1 cellular context compared by ENCODE assay signal in genomic region chr1:27027575-27028250, GRCh38.
TF ChIP-seq lines count a peak whose summit lies in the region.

No MANE protein-coding gene starts in this region.

TF ChIP-seq in K562, 482 proteins besides CTCF, POLR2A, EP300 and RAD21 (continued from another document and continues in another):
- TF ChIP-seq ARID3A (IDR thresholded peaks at IDR 0.05; ENCODE audit: borderline replicate concordance, low read depth, low read length), result peak; percentile 25; the same call in 1 of the 2 replicates
- TF ChIP-seq CLOCK (CRISPR knock-in tag; IDR thresholded peaks at IDR 0.05; ENCODE audit: borderline replicate concordance), result no peak
- TF ChIP-seq CHD4 (IDR thresholded peaks at IDR 0.05; ENCODE audit: insufficient read depth, insufficient replicate concordance, low read depth, low read length, poor library complexity, severe bottlenecking), result peak; percentile 9
- TF ChIP-seq TCF7 (IDR thresholded peaks at IDR 0.05; ENCODE audit: borderline replicate concordance), result no peak
- TF ChIP-seq ZFX (CRISPR knock-in tag; IDR thresholded peaks at IDR 0.05), result peak; percentile 22; the same call in 1 of the 2 replicates
- no peak for TF ChIP-seq PHF21A (IDR thresholded peaks at IDR 0.05; ENCODE audit: borderline replicate concordance, low read depth)
- no peak for TF ChIP-seq CEBPG (CRISPR knock-in tag; IDR thresholded peaks at IDR 0.05)
- no peak for TF ChIP-seq CEBPG (tag; conservative IDR thresholded peaks at IDR 0.05 in 1 of 2, IDR thresholded peaks at IDR 0.05 in 1 of 2)
- no peak for TF ChIP-seq DNMT1 (IDR thresholded peaks at IDR 0.05)
- peak; percentile 42; the same call in 1 of the 2 replicates for TF ChIP-seq TEAD2 (tag; IDR thresholded peaks at IDR 0.05)
- no peak for TF ChIP-seq ZNF232 (CRISPR knock-in tag; IDR thresholded peaks at IDR 0.05)
- peak; percentile 1; the same call in 1 of the 2 replicates for TF ChIP-seq CREB3L1 (IDR thresholded peaks at IDR 0.05; ENCODE audit: borderline replicate concordance, low read depth)
- TF ChIP-seq TFAP4 (CRISPR knock-in tag; IDR thresholded peaks at IDR 0.05; ENCODE audit: borderline replicate concordance), result peak; percentile 44; the same call in 1 of the 2 replicates
- TF ChIP-seq PKNOX1 (IDR thresholded peaks at IDR 0.05), result no peak
- TF ChIP-seq BRCA1 (IDR thresholded peaks at IDR 0.05), result no peak
- TF ChIP-seq BRCA1 (CRISPR knock-in tag; IDR thresholded peaks at IDR 0.05), result no peak
- TF ChIP-seq CSDE1 (IDR thresholded peaks at IDR 0.05), result 0 out of 4 replicates have a peak, but pooled peaks of 1 of the 2 experiments have one; percentile 13
- no peak for TF ChIP-seq HDAC1 (IDR thresholded peaks at IDR 0.05)
- no peak for TF ChIP-seq MXD1 (CRISPR knock-in tag; IDR thresholded peaks at IDR 0.05; ENCODE audit: borderline replicate concordance, poor library complexity, severe bottlenecking)
- no peak for TF ChIP-seq ZNF398 (CRISPR knock-in tag; IDR thresholded peaks at IDR 0.05)
- TF ChIP-seq UBTF (IDR thresholded peaks at IDR 0.05; ENCODE audit: borderline replicate concordance in 1 of 2, low read depth in 2 of 2, low read length in 2 of 2), result peak in 1 of 2 experiments; percentile 63; a peak in 1 of 4 replicates
- peak in 1 of 3 experiments; percentile 39; a peak in 1 of 6 replicates for TF ChIP-seq ZBTB11 (CRISPR knock-in tag; IDR thresholded peaks at IDR 0.05)
- no peak for TF ChIP-seq ZNF197 (CRISPR knock-in tag; IDR thresholded peaks at IDR 0.05; ENCODE audit: low read depth)
- TF ChIP-seq ZNF395 (CRISPR knock-in tag; IDR thresholded peaks at IDR 0.05), result peak; percentile 47; the same call in 1 of the 2 replicates
- no peak for TF ChIP-seq MYC (IDR thresholded peaks at IDR 0.05; ENCODE audit: low read depth, low read length)
- TF ChIP-seq MYC (CRISPR knock-in tag; IDR thresholded peaks at IDR 0.05; ENCODE audit: borderline replicate concordance, low read depth), result 0 out of 2 replicates have a peak, but pooled peaks have one; percentile 6
- no peak for TF ChIP-seq HSF4 (CRISPR knock-in tag; IDR thresholded peaks at IDR 0.05; ENCODE audit: borderline replicate concordance)
- TF ChIP-seq SMARCB1 (IDR thresholded peaks at IDR 0.05; ENCODE audit: insufficient read length, low read depth), result no peak
- no peak for TF ChIP-seq WHSC1 (IDR thresholded peaks at IDR 0.05; ENCODE audit: low read length)
- TF ChIP-seq YY1 (IDR thresholded peaks at IDR 0.05; ENCODE audit: borderline replicate concordance in 1 of 3, control insufficient read depth in 1 of 3, extremely low read depth in 1 of 3, insufficient read depth in 3 of 3, insufficient read length in 1 of 3, insufficient replicate concordance in 2 of 3, low read depth in 1 of 3, low read length in 2 of 3), result no peak
- TF ChIP-seq ADNP (tag; IDR thresholded peaks at IDR 0.05), result 0 out of 2 replicates have a peak, but pooled peaks have one; percentile 16
- no peak for TF ChIP-seq ZNF639 (CRISPR knock-in tag; conservative IDR thresholded peaks at IDR 0.05 in 1 of 2, IDR thresholded peaks at IDR 0.05 in 1 of 2)
- no peak for TF ChIP-seq ETV6 (IDR thresholded peaks at IDR 0.05; ENCODE audit: borderline replicate concordance in 1 of 2, low read depth in 2 of 2, low read length in 1 of 2)
- no peak for TF ChIP-seq ETV6 (CRISPR knock-in tag; IDR thresholded peaks at IDR 0.05; ENCODE audit: borderline replicate concordance)
- TF ChIP-seq RB1 (IDR thresholded peaks at IDR 0.05; ENCODE audit: low read depth), result 0 out of 2 replicates have a peak, but pooled peaks have one; percentile 39
